ENCODE assay signal across 10 cellular contexts in the genomic region with DNA sequence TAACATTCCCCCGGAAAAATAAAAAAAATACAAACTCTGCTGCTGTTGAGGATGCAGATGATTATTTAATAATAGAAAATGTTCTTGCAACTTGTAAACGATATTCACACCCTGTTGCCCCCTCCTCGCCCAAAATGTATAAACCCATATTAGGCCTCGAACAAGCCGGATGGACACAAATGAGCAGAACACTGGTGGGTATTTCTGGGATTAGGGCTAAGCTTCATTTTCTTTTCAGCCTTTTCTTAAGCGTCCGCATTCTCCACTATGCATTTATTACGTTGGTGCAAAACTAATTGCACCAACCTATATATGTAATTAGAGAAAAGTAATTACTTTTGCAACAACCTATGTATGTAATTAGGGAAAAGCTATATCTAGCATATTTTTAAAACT. TPM values are rescaled to one million over a fixed set of nuclear protein-coding genes. Genes with fewer than 3 reads are reported as not detected.
DNase-seq lines count a peak whose midpoint lies in the region; ATAC-seq lines count a peak whose summit lies in the region.
"Had no signal": no experiment of that assay in that cellular context is flagged by ENCODE, and none has a peak within 500 bp of the region (broad histone marks: within the 10 kb centered on the region; RNA-seq: fewer than 3 reads in every experiment).

No MANE protein-coding gene starts in this region.

- H3K9me3 ChIP-seq in HUES48 (ENCODE audit: control insufficient read depth, insufficient read depth, low read length) (no peaks in the 10 kb centered on the region), iPS-18c (ENCODE audit: control insufficient read depth, insufficient read depth, low read length) (no peaks in the 10 kb centered on the region)

- no peaks in the 10 kb centered on the region for H3K36me3 ChIP-seq in HUES48 (ENCODE audit: control insufficient read depth, insufficient read depth, low read length)

- H3K4me3 ChIP-seq in HUES48 (ENCODE audit: low read depth, low read length) = peak overlapping the region; percentile 72
- H3K4me3 ChIP-seq in iPS-18c (ENCODE audit: insufficient read depth, low read depth, low read length) = peak overlapping the region; percentile 70; the same call in 1 of the 2 replicates

- intact Hi-C loops in activated T-helper 2 cell treated with anti-CD3 and anti-CD28 coated beads, Interferon-gamma antibody, Interleukin-2, Interleukin-4, amounts not matched to agents 10 μg/mL and 5 μg/mL and 100 μg/mL, durations not matched to agents 14 hours and 24 hours and 36 hours (cut with micrococcal nuclease) = loop anchor here (5.0 kb wide), 1 partner anchor 81 kb away; a partner anchor contains a TSS

- H3K4me3 Mint-ChIP-seq in activated T-helper 2 cell treated with anti-CD3 and anti-CD28 coated beads, Interferon-gamma antibody, Interleukin-2, Interleukin-4, amounts not matched to agents 10 μg/mL and 5 μg/mL and 100 μg/mL, durations not matched to agents 14 hours and 24 hours and 36 hours (ENCODE audit: low read depth) = peak overlapping the region; percentile 51
- peak overlapping the region; percentile 45 for H3K4me3 Mint-ChIP-seq in stimulated activated effector memory CD8-positive, alpha-beta T cell treated with anti-CD3 and anti-CD28 coated beads, Interleukin-12 subunit alpha, Interleukin-12 subunit beta, amount 100 ng/mL, for 72 hours
- H3K4me3 Mint-ChIP-seq in activated T-cell treated with anti-CD3 and anti-CD28 coated beads, Interleukin-2, amount 50 U/mL, for 24 hours = no peak overlapping the region

- peak overlapping the region; percentile 1 for H3K27ac ChIP-seq in HUES48 (ENCODE audit: low read depth, low read length)

- no peaks in the 10 kb centered on the region for H3K36me3 Mint-ChIP-seq in activated T-helper 2 cell treated with anti-CD3 and anti-CD28 coated beads, Interferon-gamma antibody, Interleukin-2, Interleukin-4, amounts not matched to agents 10 μg/mL and 5 μg/mL and 100 μg/mL, durations not matched to agents 14 hours and 24 hours and 36 hours (ENCODE audit: low read depth)
- H3K36me3 Mint-ChIP-seq in stimulated activated effector memory CD8-positive, alpha-beta T cell treated with anti-CD3 and anti-CD28 coated beads, Interleukin-12 subunit alpha, Interleukin-12 subunit beta, amount 100 ng/mL, for 72 hours = no peaks in the 10 kb centered on the region
- no peaks in the 10 kb centered on the region for H3K36me3 Mint-ChIP-seq in activated T-cell treated with anti-CD3 and anti-CD28 coated beads, Interleukin-2, amount 50 U/mL, for 24 hours (ENCODE audit: low read depth)
- H3K36me3 Mint-ChIP-seq: activated CD8-positive, alpha-beta memory T cell treated with anti-CD3 and anti-CD28 coated beads, Interleukin-2, amount 10 ng/mL, durations not matched to agents 7 days and 5 days had no signal

- no peak overlapping the region for H3K27ac Mint-ChIP-seq in activated T-helper 2 cell treated with anti-CD3 and anti-CD28 coated beads, Interferon-gamma antibody, Interleukin-2, Interleukin-4, amounts not matched to agents 10 μg/mL and 5 μg/mL and 100 μg/mL, durations not matched to agents 14 hours and 24 hours and 36 hours
- no peak overlapping the region for H3K27ac Mint-ChIP-seq in stimulated activated effector memory CD8-positive, alpha-beta T cell treated with anti-CD3 and anti-CD28 coated beads, Interleukin-12 subunit alpha, Interleukin-12 subunit beta, amount 100 ng/mL, for 72 hours
- no peak overlapping the region for H3K27ac Mint-ChIP-seq in activated T-cell treated with anti-CD3 and anti-CD28 coated beads, Interleukin-2, amount 50 U/mL, for 24 hours
- H3K27ac Mint-ChIP-seq: activated CD8-positive, alpha-beta memory T cell treated with anti-CD3 and anti-CD28 coated beads, Interleukin-2, amount 10 ng/mL, durations not matched to agents 7 days and 5 days had no signal

- peaks cover 3% of the 10 kb centered on the region; the same call in 1 of the 2 replicates for H3K27me3 ChIP-seq in HUES48 (ENCODE audit: control insufficient read depth, insufficient read depth, low read length)

- DNase-seq in activated T-helper 2 cell treated with anti-CD3 and anti-CD28 coated beads, Interferon-gamma antibody, Interleukin-2, Interleukin-4, amounts not matched to agents 10 μg/mL and 5 μg/mL and 100 μg/mL, durations not matched to agents 14 hours and 24 hours and 36 hours (ENCODE audit: low spot score) = no peak
- no peak for DNase-seq in stimulated activated effector memory CD8-positive, alpha-beta T cell treated with anti-CD3 and anti-CD28 coated beads, Interleukin-12 subunit alpha, Interleukin-12 subunit beta, amount 100 ng/mL, for 72 hours (ENCODE audit: low spot score in 2 of 2)
- DNase-seq in NCI-H345 treated with DMSO at 0.1 percent for 48 hours (lab: John Stamatoyannopoulos, UW; ENCODE audit: unreplicated experiment) (no peak), NCI-H524 treated with DMSO at 0.1 percent for 48 hours (lab: John Stamatoyannopoulos, UW) (no peak)
- no peak for DNase-seq in activated T-cell treated with anti-CD3 and anti-CD28 coated beads, Interleukin-2, amount 50 U/mL, for 24 hours
- DNase-seq: NCI-H526 treated with DMSO at 0.1 percent for 48 hours had no signal

- H3K4me1 Mint-ChIP-seq in activated T-helper 2 cell treated with anti-CD3 and anti-CD28 coated beads, Interferon-gamma antibody, Interleukin-2, Interleukin-4, amounts not matched to agents 10 μg/mL and 5 μg/mL and 100 μg/mL, durations not matched to agents 14 hours and 24 hours and 36 hours (ENCODE audit: low read depth) = peaks cover 4% of the 10 kb centered on the region
- no peaks in the 10 kb centered on the region for H3K4me1 Mint-ChIP-seq in stimulated activated effector memory CD8-positive, alpha-beta T cell treated with anti-CD3 and anti-CD28 coated beads, Interleukin-12 subunit alpha, Interleukin-12 subunit beta, amount 100 ng/mL, for 72 hours
- H3K4me1 Mint-ChIP-seq in activated T-cell treated with anti-CD3 and anti-CD28 coated beads, Interleukin-2, amount 50 U/mL, for 24 hours (ENCODE audit: low read depth) = peaks cover 5% of the 10 kb centered on the region

- H3K27me3 Mint-ChIP-seq in activated T-helper 2 cell treated with anti-CD3 and anti-CD28 coated beads, Interferon-gamma antibody, Interleukin-2, Interleukin-4, amounts not matched to agents 10 μg/mL and 5 μg/mL and 100 μg/mL, durations not matched to agents 14 hours and 24 hours and 36 hours (ENCODE audit: low read depth) = peaks cover 34% of the 10 kb centered on the region
- peaks cover 50% of the 10 kb centered on the region for H3K27me3 Mint-ChIP-seq in activated T-cell treated with anti-CD3 and anti-CD28 coated beads, Interleukin-2, amount 50 U/mL, for 24 hours

- H3K9me3 Mint-ChIP-seq in activated T-helper 2 cell treated with anti-CD3 and anti-CD28 coated beads, Interferon-gamma antibody, Interleukin-2, Interleukin-4, amounts not matched to agents 10 μg/mL and 5 μg/mL and 100 μg/mL, durations not matched to agents 14 hours and 24 hours and 36 hours = no peaks in the 10 kb centered on the region
- no peaks in the 10 kb centered on the region for H3K9me3 Mint-ChIP-seq in stimulated activated effector memory CD8-positive, alpha-beta T cell treated with anti-CD3 and anti-CD28 coated beads, Interleukin-12 subunit alpha, Interleukin-12 subunit beta, amount 100 ng/mL, for 72 hours
- H3K9me3 Mint-ChIP-seq in activated T-cell treated with anti-CD3 and anti-CD28 coated beads, Interleukin-2, amount 50 U/mL, for 24 hours = no peaks in the 10 kb centered on the region

- ATAC-seq in stimulated activated effector memory CD8-positive, alpha-beta T cell treated with anti-CD3 and anti-CD28 coated beads, Interleukin-12 subunit alpha, Interleukin-12 subunit beta, amount 100 ng/mL, for 72 hours = no peak
- ATAC-seq in GM21447 (IDR thresholded peaks at IDR 0.05; ENCODE audit: unreplicated experiment) = no peak

- H3K9ac ChIP-seq in HUES48 (ENCODE audit: low read depth, low read length) = no peak overlapping the region; the same call in 1 of the 2 replicates

- peaks cover 19% of the 10 kb centered on the region for H3K4me1 ChIP-seq in HUES48 (ENCODE audit: control insufficient read depth, insufficient read depth, low read length)

RNA-seq across cellular contexts. Expression of a gene that starts 0.3 kb away (rescaled TPM):
- total RNA-seq in activated T-helper 2 cell treated with anti-CD3 and anti-CD28 coated beads, Interferon-gamma antibody, Interleukin-2, Interleukin-4, amounts not matched to agents 10 μg/mL and 5 μg/mL and 100 μg/mL, durations not matched to agents 14 hours and 24 hours and 36 hours = not detected in 2 replicates
- total RNA-seq: activated CD8-positive, alpha-beta memory T cell treated with anti-CD3 and anti-CD28 coated beads, Interleukin-2, amount 10 ng/mL, durations not matched to agents 7 days and 5 days had no signal

RNA-seq across cellular contexts. Expression of a gene that starts 14.8 kb away (rescaled TPM):
- not detected in 2 replicates for total RNA-seq in activated T-helper 2 cell treated with anti-CD3 and anti-CD28 coated beads, Interferon-gamma antibody, Interleukin-2, Interleukin-4, amounts not matched to agents 10 μg/mL and 5 μg/mL and 100 μg/mL, durations not matched to agents 14 hours and 24 hours and 36 hours
- total RNA-seq: activated CD8-positive, alpha-beta memory T cell treated with anti-CD3 and anti-CD28 coated beads, Interleukin-2, amount 10 ng/mL, durations not matched to agents 7 days and 5 days had no signal

RNA-seq across cellular contexts. Expression of a gene that starts 30.6 kb away (rescaled TPM):
- not detected in 2 replicates for total RNA-seq in activated T-helper 2 cell treated with anti-CD3 and anti-CD28 coated beads, Interferon-gamma antibody, Interleukin-2, Interleukin-4, amounts not matched to agents 10 μg/mL and 5 μg/mL and 100 μg/mL, durations not matched to agents 14 hours and 24 hours and 36 hours
